In genomic region chr2:69368588-69368987, GRCh38 we compare ENCODE assay signal across 34 cellular contexts.
"Had no signal": no experiment of that assay in that cellular context is flagged by ENCODE, and none has a peak within 500 bp of the region (broad histone marks: within the 10 kb centered on the region; RNA-seq: fewer than 3 reads in every experiment).

No MANE protein-coding gene starts in this region.

- H3K27ac Mint-ChIP-seq: activated CD4-positive, alpha-beta T cell treated with anti-CD3 and anti-CD28 coated beads for 36 hours; activated CD4-positive, alpha-beta T cell treated with anti-CD3 and anti-CD28 coated beads, Interleukin-2, amount 10 ng/mL, durations not matched to agents 7 days and 5 days; activated CD8-positive, alpha-beta T cell treated with anti-CD3 and anti-CD28 coated beads, Interleukin-2, amount 10 ng/mL, durations not matched to agents 7 days and 5 days; activated T-cell treated with anti-CD3 and anti-CD28 coated beads, Interleukin-2, amount 50 U/mL, for 24 hours; activated T-helper 2 cell treated with anti-CD3 and anti-CD28 coated beads, Interferon-gamma antibody, Interleukin-2, Interleukin-4, amounts not matched to agents 10 μg/mL and 5 μg/mL and 100 μg/mL, durations not matched to agents 14 hours and 24 hours and 36 hours had no signal

- H3K4me3 Mint-ChIP-seq: activated CD4-positive, alpha-beta T cell treated with anti-CD3 and anti-CD28 coated beads for 36 hours; activated CD4-positive, alpha-beta T cell treated with anti-CD3 and anti-CD28 coated beads, Interleukin-2, amount 10 ng/mL, durations not matched to agents 7 days and 5 days; activated CD8-positive, alpha-beta T cell treated with anti-CD3 and anti-CD28 coated beads, Interleukin-2, amount 10 ng/mL, durations not matched to agents 7 days and 5 days; activated T-cell treated with anti-CD3 and anti-CD28 coated beads, Interleukin-2, amount 50 U/mL, for 24 hours had no signal

- H3K4me3 ChIP-seq: adrenal gland, colonic mucosa, MG63 had no signal

- DNase-seq: activated CD4-positive, alpha-beta T cell treated with anti-CD3 and anti-CD28 coated beads for 36 hours; activated CD4-positive, alpha-beta T cell treated with anti-CD3 and anti-CD28 coated beads, Interleukin-2, amount 10 ng/mL, durations not matched to agents 7 days and 5 days; activated CD4-positive, alpha-beta T cell treated with anti-CD3 and anti-CD28 coated beads, Interleukin-2, amount 50 U/mL, for 48 hours; activated CD8-positive, alpha-beta T cell treated with anti-CD3 and anti-CD28 coated beads, Interleukin-2, amount 10 ng/mL, durations not matched to agents 7 days and 5 days; activated gamma-delta T cell; activated naive CD4-positive, alpha-beta T cell treated with Interleukin-2 at 50 U/mL for 16 hours; activated T-cell treated with anti-CD3 and anti-CD28 coated beads, Interleukin-2, amount 50 U/mL, for 24 hours; adrenal gland; anterior cingulate cortex; brain microvascular endothelial cell; central memory CD4-positive, alpha-beta T cell; colonic mucosa; Kasumi-1; MG63; NCI-H1092; NCI-H1436 treated with DMSO at 0.1 percent for 48 hours; NCI-H1694 treated with DMSO at 0.1 percent for 48 hours; NCI-H2029; NCI-H2107; NCI-H2171; NCI-H510A; NCI-H526; NCI-H748 treated with DMSO at 0.1 percent for 48 hours; NK-92 treated with Interleukin-12 subunit alpha and Interleukin-12 subunit beta, amount 100 ng/mL, for 24 hours; PC-3; SW 1271; T-helper 1 cell had no signal

- H3K27me3 ChIP-seq: adrenal gland, brain microvascular endothelial cell, colonic mucosa, MG63 had no signal

- ATAC-seq: activated CD4-positive, alpha-beta T cell treated with anti-CD3 and anti-CD28 coated beads for 36 hours; activated CD4-positive, CD25-positive, alpha-beta regulatory T cell treated with anti-CD3 and anti-CD28 coated beads, Interleukin-2, amount 50 U/mL, for 24 hours; activated CD8-positive, alpha-beta T cell treated with anti-CD3 and anti-CD28 coated beads, Interleukin-2, amount 10 ng/mL, durations not matched to agents 7 days and 5 days; activated naive CD4-positive, alpha-beta T cell treated with anti-CD3 and anti-CD28 coated beads, Interleukin-2, amount 50 U/mL, for 72 hours; PC-3; Right ventricle myocardium inferior had no signal

- H3K9me3 Mint-ChIP-seq: activated CD4-positive, alpha-beta T cell treated with anti-CD3 and anti-CD28 coated beads, Interleukin-2, amount 10 ng/mL, durations not matched to agents 7 days and 5 days; activated naive CD4-positive, alpha-beta T cell treated with anti-CD3 and anti-CD28 coated beads, Interleukin-2, amount 50 U/mL, for 72 hours; activated T-cell treated with anti-CD3 and anti-CD28 coated beads, Interleukin-2, amount 50 U/mL, for 24 hours; activated T-helper 2 cell treated with anti-CD3 and anti-CD28 coated beads, Interferon-gamma antibody, Interleukin-2, Interleukin-4, amounts not matched to agents 10 μg/mL and 5 μg/mL and 100 μg/mL, durations not matched to agents 14 hours and 24 hours and 36 hours had no signal

- H3K4me1 Mint-ChIP-seq: activated CD4-positive, alpha-beta T cell treated with anti-CD3 and anti-CD28 coated beads for 36 hours; activated CD4-positive, alpha-beta T cell treated with anti-CD3 and anti-CD28 coated beads, Interleukin-2, amount 10 ng/mL, durations not matched to agents 7 days and 5 days had no signal

- FAIRE-seq: RCC 7860, TTC549 had no signal

- H3K27ac ChIP-seq: adrenal gland, brain microvascular endothelial cell, colonic mucosa, RWPE1 had no signal

- H3K4me1 ChIP-seq: adrenal gland, colonic mucosa had no signal

- H3K27me3 Mint-ChIP-seq: activated CD4-positive, alpha-beta T cell treated with anti-CD3 and anti-CD28 coated beads for 36 hours; activated CD4-positive, alpha-beta T cell treated with anti-CD3 and anti-CD28 coated beads, Interleukin-2, amount 10 ng/mL, durations not matched to agents 7 days and 5 days; activated T-cell treated with anti-CD3 and anti-CD28 coated beads, Interleukin-2, amount 50 U/mL, for 24 hours had no signal

- H3K9me3 ChIP-seq: adrenal gland, colonic mucosa, MG63 had no signal
